6 cellular contexts compared by ENCODE assay signal in the genomic region with DNA sequence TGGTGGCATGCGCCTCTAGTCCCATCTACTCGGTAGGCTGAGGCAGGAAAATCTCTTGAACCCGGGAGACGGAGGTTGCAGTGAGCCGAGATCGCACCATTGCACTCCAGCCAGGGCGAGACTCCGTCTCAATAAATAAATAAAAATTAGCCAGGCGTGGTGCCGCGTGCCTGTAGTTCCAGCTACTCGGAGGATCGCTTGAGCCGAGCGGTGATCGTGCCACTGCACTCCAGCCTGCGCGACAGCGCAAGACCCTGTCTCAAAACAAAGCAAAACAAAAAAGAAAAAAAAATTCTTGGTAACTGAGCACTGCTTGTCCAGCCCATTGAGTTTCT. TPM values are rescaled to one million over a fixed set of nuclear protein-coding genes. Genes with fewer than 3 reads are reported as not detected.
DNase-seq lines count a peak whose midpoint lies in the region; ATAC-seq and TF ChIP-seq lines count a peak whose summit lies in the region.

No MANE protein-coding gene starts in this region.

- H3K4me1 ChIP-seq in Karpas-422 (ENCODE audit: low read length), result peaks cover 22% of the 10 kb centered on the region
- H3K4me1 ChIP-seq in endocrine pancreas (ENCODE audit: control insufficient read depth, insufficient read depth, low read length), result no peaks in the 10 kb centered on the region
- H3K4me1 ChIP-seq in gastrocnemius medialis, result peaks cover 16 to 20% of the 10 kb centered on the region in 2 donors

- no peaks in the 10 kb centered on the region for H3K9me2 ChIP-seq in Karpas-422 (replicated peaks; ENCODE audit: insufficient read depth, low read length)

- H3K4me2 ChIP-seq in Karpas-422 (ENCODE audit: low read depth, low read length, poor library complexity, severe bottlenecking), result peak overlapping the region; percentile 74

- H3K27ac ChIP-seq in Karpas-422 (ENCODE audit: low read length) (no peak overlapping the region), gastrocnemius medialis (peak overlapping the region; percentile 92 to 98 (median 98))

- H3K9ac ChIP-seq in Karpas-422 (ENCODE audit: low read length), result peak overlapping the region; percentile 88
- peak overlapping the region; percentile 49 for H3K9ac ChIP-seq in endocrine pancreas (ENCODE audit: control insufficient read depth, insufficient read depth, low read length)

- H3K36me3 ChIP-seq in Karpas-422 (ENCODE audit: insufficient read depth, low read length), result peaks cover 55% of the 10 kb centered on the region
- H3K36me3 ChIP-seq in endocrine pancreas (ENCODE audit: control insufficient read depth, insufficient read depth, low read length), result peaks cover 15% of the 10 kb centered on the region
- H3K36me3 ChIP-seq in gastrocnemius medialis, result peaks cover 3 to 62% of the 10 kb centered on the region in 2 donors

- in situ Hi-C loops in gastrocnemius medialis (cut with MboI; ENCODE audit: low sequenced_read_pairs in 4 of 4), result loop anchor here in 1 of 4 donors (25.0 kb wide), 1 partner anchor 252 kb away; a partner anchor contains a TSS

- intact Hi-C loops in gastrocnemius medialis (cut with DNase I; ENCODE audit: low total_unique reads), result loop anchor here (1.0 to 10.0 kb wide), 4 partner anchors 17 to 489 kb away; a partner anchor contains a TSS

- H3K27me3 ChIP-seq in Karpas-422 (ENCODE audit: low read length) (no peaks in the 10 kb centered on the region), endocrine pancreas (ENCODE audit: control insufficient read depth, insufficient read depth, low read length) (no peaks in the 10 kb centered on the region), gastrocnemius medialis (no peaks in the 10 kb centered on the region)

- H3K79me2 ChIP-seq in Karpas-422 (ENCODE audit: low read length), result peaks cover 43% of the 10 kb centered on the region

- ATAC-seq in gastrocnemius medialis (no peak), HG03108 (IDR thresholded peaks at IDR 0.05; ENCODE audit: unreplicated experiment) (no peak), GM18520 (IDR thresholded peaks at IDR 0.05; ENCODE audit: unreplicated experiment) (no peak)

- H2AFZ ChIP-seq in Karpas-422 (ENCODE audit: low read length), result no peak overlapping the region

- no peak for TF ChIP-seq POLR2A in gastrocnemius medialis (IDR thresholded peaks at IDR 0.05)

- no peak for TF ChIP-seq CTCF in gastrocnemius medialis (IDR thresholded peaks at IDR 0.05 in 4 of 5, conservative IDR thresholded peaks at IDR 0.05 in 1 of 5)

- peaks cover 7% of the 10 kb centered on the region; the same call in 1 of the 2 replicates for H4K20me1 ChIP-seq in Karpas-422 (ENCODE audit: insufficient read depth, low read depth, low read length)

- no peaks in the 10 kb centered on the region for H3K9me3 ChIP-seq in Karpas-422 (ENCODE audit: low read length)
- no peaks in the 10 kb centered on the region for H3K9me3 ChIP-seq in endocrine pancreas (ENCODE audit: control insufficient read depth, low read length)
- no peaks in the 10 kb centered on the region for H3K9me3 ChIP-seq in gastrocnemius medialis

- DNase-seq in Karpas-422, result no peak
- DNase-seq in gastrocnemius medialis, result no peak
- no peak for DNase-seq in DMS114 treated with DMSO at 0.1 percent for 48 hours (lab: John Stamatoyannopoulos, UW; ENCODE audit: unreplicated experiment)

- H3K4me3 ChIP-seq in Karpas-422 (ENCODE audit: low read length) (peak overlapping the region; percentile 81), endocrine pancreas (ENCODE audit: control insufficient read depth, insufficient read depth, low read length) (peak overlapping the region; percentile 68), gastrocnemius medialis (peak overlapping the region; percentile 79 to 90 (median 82))

RNA-seq across cellular contexts. Expression of a gene that starts 0.7 kb away (rescaled TPM):
- total RNA-seq in Karpas-422 (2014; rRNA removed; shearing (Covaris generic); ENCODE audit: low replicate concordance), result 15.9 and 21.5 TPM in 2 replicates
- 10 to 100 TPM; 10.9 to 18.7 (median 15.1) TPM for total RNA-seq in gastrocnemius medialis

RNA-seq across cellular contexts. Expression of a gene that starts 9.4 kb away (rescaled TPM):
- 0.71 and 2.0 TPM in 2 replicates for total RNA-seq in Karpas-422 (2014; rRNA removed; shearing (Covaris generic); ENCODE audit: low replicate concordance)
- total RNA-seq in gastrocnemius medialis, result 1 to 10 TPM in 2 of 4 donors, under 1 TPM in 1, not detected in 1; 0.20 to 5.0 (median 1.8) TPM

RNA-seq across cellular contexts. Expression of a gene that starts 16.4 kb away (rescaled TPM):
- 101 and 106 TPM in 2 replicates for total RNA-seq in Karpas-422 (2014; rRNA removed; shearing (Covaris generic); ENCODE audit: low replicate concordance)
- total RNA-seq in gastrocnemius medialis, result 100 to 1,000 TPM in 3 of 4 donors, 10 to 100 TPM in 1; 94.5 to 169 (median 143) TPM

RNA-seq across cellular contexts. Expression of a gene that starts 16.6 kb away (rescaled TPM):
- 126 and 131 TPM in 2 replicates for total RNA-seq in Karpas-422 (2014; rRNA removed; shearing (Covaris generic); ENCODE audit: low replicate concordance)
- total RNA-seq in gastrocnemius medialis, result 100 to 1,000 TPM in 2 of 4 donors, 10 to 100 TPM in 2; 86.9 to 121 (median 102) TPM

RNA-seq across cellular contexts. Expression of a gene that starts 24.7 kb away (rescaled TPM):
- total RNA-seq in Karpas-422 (2014; rRNA removed; shearing (Covaris generic); ENCODE audit: low replicate concordance), result 23.8 and 29.9 TPM in 2 replicates
- total RNA-seq in gastrocnemius medialis, result 10 to 100 TPM in 2 of 4 donors, 1 to 10 TPM in 2; 5.1 to 15.4 (median 9.5) TPM
